Comparison of ENCODE assay signal across 1 cellular context in genomic region chr11:113350646-113351045, GRCh38.
TF ChIP-seq lines count a peak whose summit lies in the region.

No MANE protein-coding gene starts in this region.

TF ChIP-seq in IMR-90, 13 proteins besides CTCF, POLR2A, EP300 and RAD21 (continued from another document):
- TF ChIP-seq, protein P1, sequence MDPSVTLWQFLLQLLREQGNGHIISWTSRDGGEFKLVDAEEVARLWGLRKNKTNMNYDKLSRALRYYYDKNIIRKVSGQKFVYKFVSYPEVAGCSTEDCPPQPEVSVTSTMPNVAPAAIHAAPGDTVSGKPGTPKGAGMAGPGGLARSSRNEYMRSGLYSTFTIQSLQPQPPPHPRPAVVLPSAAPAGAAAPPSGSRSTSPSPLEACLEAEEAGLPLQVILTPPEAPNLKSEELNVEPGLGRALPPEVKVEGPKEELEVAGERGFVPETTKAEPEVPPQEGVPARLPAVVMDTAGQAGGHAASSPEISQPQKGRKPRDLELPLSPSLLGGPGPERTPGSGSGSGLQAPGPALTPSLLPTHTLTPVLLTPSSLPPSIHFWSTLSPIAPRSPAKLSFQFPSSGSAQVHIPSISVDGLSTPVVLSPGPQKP (IDR thresholded peaks at IDR 0.05; ENCODE audit: borderline replicate concordance, low read depth, low read length): no peak
- TF ChIP-seq RFX5 (IDR thresholded peaks at IDR 0.05; ENCODE audit: low read depth, low read length) (no peak), CEBPB (IDR thresholded peaks at IDR 0.05; ENCODE audit: low read depth, low read length) (no peak), SMC3 (IDR thresholded peaks at IDR 0.05; ENCODE audit: low read depth, low read length) (no peak), MAZ (IDR thresholded peaks at IDR 0.05; ENCODE audit: borderline replicate concordance, low read depth, low read length) (no peak), NFE2L2 (IDR thresholded peaks at IDR 0.05; ENCODE audit: low read depth, low read length) (no peak), MXI1 (IDR thresholded peaks at IDR 0.05; ENCODE audit: borderline replicate concordance, low read depth, low read length) (no peak), RCOR1 (IDR thresholded peaks at IDR 0.05; ENCODE audit: insufficient replicate concordance, low read length) (no peak)
- TF ChIP-seq, protein P2, sequence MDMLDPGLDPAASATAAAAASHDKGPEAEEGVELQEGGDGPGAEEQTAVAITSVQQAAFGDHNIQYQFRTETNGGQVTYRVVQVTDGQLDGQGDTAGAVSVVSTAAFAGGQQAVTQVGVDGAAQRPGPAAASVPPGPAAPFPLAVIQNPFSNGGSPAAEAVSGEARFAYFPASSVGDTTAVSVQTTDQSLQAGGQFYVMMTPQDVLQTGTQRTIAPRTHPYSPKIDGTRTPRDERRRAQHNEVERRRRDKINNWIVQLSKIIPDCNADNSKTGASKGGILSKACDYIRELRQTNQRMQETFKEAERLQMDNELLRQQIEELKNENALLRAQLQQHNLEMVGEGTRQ (IDR thresholded peaks at IDR 0.05; ENCODE audit: low read depth, low read length): no peak
